In the genomic region with DNA sequence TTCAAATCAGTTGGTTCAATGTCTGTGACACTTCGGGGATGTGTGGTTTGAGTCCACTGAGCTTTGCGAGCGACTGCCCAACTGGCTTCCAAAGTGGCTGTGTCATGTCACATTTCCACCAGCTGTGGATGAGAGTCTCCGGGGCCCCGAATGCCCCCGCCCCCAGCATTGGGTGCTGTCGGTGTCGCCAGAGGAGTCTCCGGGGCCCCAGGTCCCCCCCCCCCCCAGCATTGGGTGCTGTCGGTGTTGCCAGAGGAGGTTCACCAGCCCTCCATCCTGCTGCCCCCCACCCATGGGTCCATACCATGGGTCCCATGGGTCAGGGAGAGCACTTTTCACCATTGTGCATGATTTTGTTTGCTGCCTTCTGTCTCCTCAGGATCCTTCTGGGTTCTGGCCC, we compare ENCODE assay signal across 24 cellular contexts.
"Had no signal": no experiment of that assay in that cellular context is flagged by ENCODE, and none has a peak within 500 bp of the region (broad histone marks: within the 10 kb centered on the region; RNA-seq: fewer than 3 reads in every experiment).

No MANE protein-coding gene starts in this region.

- H3K27me3 Mint-ChIP-seq: naive thymus-derived CD4-positive, alpha-beta T cell had no signal

- H3K4me3 Mint-ChIP-seq: immature natural killer cell; mesothelial cell of epicardium; naive thymus-derived CD4-positive, alpha-beta T cell had no signal

- DNase-seq: dermis blood vessel endothelial cell; dorsolateral prefrontal cortex; effector CD4-positive, alpha-beta T cell; effector memory CD4-positive, alpha-beta T cell; esophagus squamous epithelium; foreskin fibroblast; foreskin melanocyte; gastrocnemius medialis; glutamatergic neuron; head of caudate nucleus; heart right ventricle; hippocampal formation; immature natural killer cell; kidney; kidney glomerular epithelial cell; left colon; left ventricle myocardium inferior; lower lobe of right lung; mesenchymal stem cell; mucosa of descending colon; naive thymus-derived CD4-positive, alpha-beta T cell had no signal

- H3K4me3 ChIP-seq: coronary artery, dorsolateral prefrontal cortex, esophagus squamous epithelium, gastrocnemius medialis, heart right ventricle, left ventricle myocardium inferior, lower lobe of right lung, mucosa of descending colon had no signal

- H3K27ac Mint-ChIP-seq: immature natural killer cell; mesothelial cell of epicardium; naive thymus-derived CD4-positive, alpha-beta T cell had no signal

- H3K36me3 Mint-ChIP-seq: mesothelial cell of epicardium had no signal

- H3K27ac ChIP-seq: coronary artery, dorsolateral prefrontal cortex, epithelial cell of prostate, esophagus squamous epithelium, gastrocnemius medialis, heart right ventricle, left ventricle myocardium inferior, lower lobe of right lung had no signal

- H3K4me1 ChIP-seq: esophagus squamous epithelium, gastrocnemius medialis, heart right ventricle, left ventricle myocardium inferior, lower lobe of right lung had no signal

- H3K4me1 Mint-ChIP-seq: immature natural killer cell, mesothelial cell of epicardium had no signal

- H3K27me3 ChIP-seq: dorsolateral prefrontal cortex, esophagus squamous epithelium, gastrocnemius medialis, heart right ventricle had no signal

- H3K36me3 ChIP-seq: esophagus squamous epithelium, gastrocnemius medialis, heart right ventricle, left ventricle myocardium inferior, lower lobe of right lung had no signal
